22 cellular contexts compared by ENCODE assay signal in genomic region chr2:158414538-158414937, GRCh38.
A peak's percentile ranks its signal among the peaks of the same experiment; 100 is the strongest.
DNase-seq lines count a peak whose midpoint lies in the region; ATAC-seq, FAIRE-seq and TF ChIP-seq lines count a peak whose summit lies in the region.
"Had no signal": no experiment of that assay in that cellular context is flagged by ENCODE, and none has a peak within 500 bp of the region (broad histone marks: within the 10 kb centered on the region; RNA-seq: fewer than 3 reads in every experiment).

No MANE protein-coding gene starts in this region.

- no peak for TF ChIP-seq CTCF in AG04449 (IDR thresholded peaks at IDR 0.05; ENCODE audit: insufficient read depth, low read length, missing control alignments)
- TF ChIP-seq CTCF in coronary artery (IDR thresholded peaks at IDR 0.05): no peak

- CTCF ChIA-PET in AG04449 (lab: Yijun Ruan, JAX): no interaction called here

- no peak for ATAC-seq in HG02588 (IDR thresholded peaks at IDR 0.05; ENCODE audit: unreplicated experiment)
- ATAC-seq: gastroesophageal sphincter, natural killer cell, psoas muscle had no signal

- H3K4me3 ChIP-seq in AG04449 (ENCODE audit: low read depth, low read length): no peak overlapping the region
- no peak overlapping the region for H3K4me3 ChIP-seq in coronary artery
- H3K4me3 ChIP-seq: gastroesophageal sphincter, psoas muscle, vagina had no signal

- DNase-seq in AG04449 (ENCODE audit: low read depth, low spot score): peak; percentile 36
- peak; percentile 73 for DNase-seq in HCEC 1CT
- peak; percentile 58 for DNase-seq in astrocyte of the hippocampus (ENCODE audit: low read depth, low spot score)
- DNase-seq in hepatic stellate cell (ENCODE audit: low spot score): peak; percentile 50
- DNase-seq in NCI-H2107 (lab: John Stamatoyannopoulos, UW): no peak
- DNase-seq in coronary artery (ENCODE audit: low spot score): no peak
- no peak for DNase-seq in GM19239 (ENCODE audit: insufficient read length, low spot score)
- DNase-seq: activated CD4-positive, alpha-beta T cell treated with anti-CD3 and anti-CD28 coated beads, Interleukin-2, amount 10 ng/mL, durations not matched to agents 24 days and 14 days; activated naive CD4-positive, alpha-beta T cell treated with Interleukin-2 at 50 U/mL for 16 hours; activated T-cell treated with anti-CD3 and anti-CD28 coated beads for 4 hours; AML-193; Caco-2; endodermal cell; MV-4-11; natural killer cell; NCI-H748 treated with DMSO at 0.1 percent for 48 hours; psoas muscle had no signal

- POLR2A ChIA-PET in AG04449 (lab: Yijun Ruan, JAX): interaction anchor here (0.6 kb wide), 1 partner anchor 126 kb away, joined by 3 read pairs; no protein-coding TSS in a partner anchor

- FAIRE-seq in GM19239 (lab: Jason Lieb, UNC): no peak
- FAIRE-seq: G401.6, TTC549 had no signal

- no peak overlapping the region for H3K27ac ChIP-seq in coronary artery
- H3K27ac ChIP-seq: gastroesophageal sphincter, psoas muscle, vagina had no signal

Comparison
In these comparisons a context has a peak if more than half of its experiments do, and no peak if none do; other contexts are left out.
1. DNase-seq: peak in AG04449 (single experiment), HCEC 1CT (single experiment), astrocyte of the hippocampus (single experiment) and hepatic stellate cell (single experiment); none in NCI-H2107 (single experiment), coronary artery (single experiment) and GM19239 (single experiment).